Comparison of ENCODE assay signal across 8 cellular contexts in genomic region chr4:173252024-173252935, GRCh38.
DNase-seq lines count a peak whose midpoint lies in the region; ATAC-seq and TF ChIP-seq lines count a peak whose summit lies in the region.

No MANE protein-coding gene starts in this region.

- no peak overlapping the region for H3K4me3 Mint-ChIP-seq in WTC11

- peaks cover 3% of the 10 kb centered on the region; the same call in 1 of the 2 replicates for H3K9me3 Mint-ChIP-seq in WTC11

- H3K4me1 ChIP-seq in hepatocyte (ENCODE audit: insufficient read depth): no peaks in the 10 kb centered on the region

- CTCF ChIA-PET in AG04449 (lab: Yijun Ruan, JAX) (interaction anchor here (1.1 to 3.2 kb wide), 2 partner anchors 228 to 238 kb away, joined by 6 to 31 read pairs; no protein-coding TSS in a partner anchor), WTC11 (lab: Charles Lee) (interaction anchor here (0.5 to 3.1 kb wide), 3 partner anchors 110 to 239 kb away, joined by 3 to 16 read pairs (median 4); no protein-coding TSS in a partner anchor)

- WGBS in hepatocyte (ENCODE audit: low lambda C conversion rate, missing lambda C conversion rate): 59% methylated on average over 6 of the region's 6 CpGs

- TF ChIP-seq CTCF in AG04449 (IDR thresholded peaks at IDR 0.05; ENCODE audit: insufficient read depth, low read length, missing control alignments) (no peak), WTC11 (IDR thresholded peaks at IDR 0.05) (no peak), hepatocyte (IDR thresholded peaks at IDR 0.05; ENCODE audit: poor library complexity) (no peak)

- no peak overlapping the region for H2AFZ ChIP-seq in hepatocyte

- H3K4me2 ChIP-seq in hepatocyte: no peak overlapping the region

- no peaks in the 10 kb centered on the region for H3K9me2 ChIP-seq in hepatocyte (replicated peaks; ENCODE audit: insufficient read depth)

- peaks cover 14% of the 10 kb centered on the region for H3K36me3 Mint-ChIP-seq in WTC11

- H3K27me3 Mint-ChIP-seq in WTC11 (ENCODE audit: low read depth): no peaks in the 10 kb centered on the region

- no peaks in the 10 kb centered on the region for H3K36me3 ChIP-seq in hepatocyte (replicated peaks; ENCODE audit: insufficient read depth, low read depth)

- H3K4me3 ChIP-seq in AG04449 (ENCODE audit: low read depth, low read length) (no peak overlapping the region), hepatocyte (no peak overlapping the region)

- no peaks in the 10 kb centered on the region for H4K20me1 ChIP-seq in hepatocyte (ENCODE audit: insufficient read depth, poor library complexity, severe bottlenecking)

- POLR2A ChIA-PET in AG04449 (lab: Yijun Ruan, JAX): interaction anchor here (1.0 to 1.1 kb wide), 2 partner anchors 10 to 84 kb away, joined by 3 to 4 read pairs; partner anchors contain the start of gene GALNT7
- POLR2A ChIA-PET in WTC11 (lab: Charles Lee): no interaction called here

- DNase-seq in AG04449 (ENCODE audit: low read depth, low spot score) (peak; percentile 93), NCI-H1417 (lab: John Stamatoyannopoulos, UW) (peak; percentile 45 to 81 (median 61)), WTC11 (ENCODE audit: low spot score) (peak; percentile 17), hepatocyte (ENCODE audit: low spot score) (peak; percentile 79)

- H3K27me3 ChIP-seq in hepatocyte: no peaks in the 10 kb centered on the region

- H3K9me3 ChIP-seq in hepatocyte (ENCODE audit: low read depth): no peaks in the 10 kb centered on the region

- H3K4me1 Mint-ChIP-seq in WTC11: peaks cover 85% of the 10 kb centered on the region

- H3K27ac ChIP-seq in hepatocyte (peak overlapping the region; percentile 31), temporal lobe (ENCODE audit: low read depth, low read length) (peak overlapping the region; percentile 44)

- peak; percentile 97 for ATAC-seq in GM18499 (IDR thresholded peaks at IDR 0.05; ENCODE audit: insufficient read depth, unreplicated experiment)
- peak; percentile 95 for ATAC-seq in HG02840 (IDR thresholded peaks at IDR 0.05; ENCODE audit: low FRiP score, unreplicated experiment)
- peak; percentile 38 for ATAC-seq in WTC11
- no peak for ATAC-seq in HG03520 (IDR thresholded peaks at IDR 0.05; ENCODE audit: unreplicated experiment)

- H3K79me2 ChIP-seq in hepatocyte: no peaks in the 10 kb centered on the region

- no peak overlapping the region for H3K27ac Mint-ChIP-seq in WTC11

TF ChIP-seq in WTC11, 78 proteins besides CTCF, POLR2A, EP300 and RAD21:
- TF ChIP-seq ZNF396 (CRISPR knock-in tag; IDR thresholded peaks at IDR 0.05; ENCODE audit: borderline replicate concordance): no peak
- TF ChIP-seq, protein P1, sequence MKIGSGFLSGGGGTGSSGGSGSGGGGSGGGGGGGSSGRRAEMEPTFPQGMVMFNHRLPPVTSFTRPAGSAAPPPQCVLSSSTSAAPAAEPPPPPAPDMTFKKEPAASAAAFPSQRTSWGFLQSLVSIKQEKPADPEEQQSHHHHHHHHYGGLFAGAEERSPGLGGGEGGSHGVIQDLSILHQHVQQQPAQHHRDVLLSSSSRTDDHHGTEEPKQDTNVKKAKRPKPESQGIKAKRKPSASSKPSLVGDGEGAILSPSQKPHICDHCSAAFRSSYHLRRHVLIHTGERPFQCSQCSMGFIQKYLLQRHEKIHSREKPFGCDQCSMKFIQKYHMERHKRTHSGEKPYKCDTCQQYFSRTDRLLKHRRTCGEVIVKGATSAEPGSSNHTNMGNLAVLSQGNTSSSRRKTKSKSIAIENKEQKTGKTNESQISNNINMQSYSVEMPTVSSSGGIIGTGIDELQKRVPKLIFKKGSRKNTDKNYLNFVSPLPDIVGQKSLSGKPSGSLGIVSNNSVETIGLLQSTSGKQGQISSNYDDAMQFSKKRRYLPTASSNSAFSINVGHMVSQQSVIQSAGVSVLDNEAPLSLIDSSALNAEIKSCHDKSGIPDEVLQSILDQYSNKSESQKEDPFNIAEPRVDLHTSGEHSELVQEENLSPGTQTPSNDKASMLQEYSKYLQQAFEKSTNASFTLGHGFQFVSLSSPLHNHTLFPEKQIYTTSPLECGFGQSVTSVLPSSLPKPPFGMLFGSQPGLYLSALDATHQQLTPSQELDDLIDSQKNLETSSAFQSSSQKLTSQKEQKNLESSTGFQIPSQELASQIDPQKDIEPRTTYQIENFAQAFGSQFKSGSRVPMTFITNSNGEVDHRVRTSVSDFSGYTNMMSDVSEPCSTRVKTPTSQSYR (CRISPR knock-in tag; IDR thresholded peaks at IDR 0.05): no peak
- TF ChIP-seq ZNF121 (CRISPR knock-in tag; IDR thresholded peaks at IDR 0.05): peak; percentile 97

Comparison
In these comparisons a context has a peak if more than half of its experiments do, and no peak if none do; other contexts are left out.
1. DNase-seq: peak in every context shown above with its lines; median percentile 93 in AG04449; 79 in hepatocyte; 61 in NCI-H1417; 17 in WTC11.